ENCODE assay signal across 29 cellular contexts in the genomic region with DNA sequence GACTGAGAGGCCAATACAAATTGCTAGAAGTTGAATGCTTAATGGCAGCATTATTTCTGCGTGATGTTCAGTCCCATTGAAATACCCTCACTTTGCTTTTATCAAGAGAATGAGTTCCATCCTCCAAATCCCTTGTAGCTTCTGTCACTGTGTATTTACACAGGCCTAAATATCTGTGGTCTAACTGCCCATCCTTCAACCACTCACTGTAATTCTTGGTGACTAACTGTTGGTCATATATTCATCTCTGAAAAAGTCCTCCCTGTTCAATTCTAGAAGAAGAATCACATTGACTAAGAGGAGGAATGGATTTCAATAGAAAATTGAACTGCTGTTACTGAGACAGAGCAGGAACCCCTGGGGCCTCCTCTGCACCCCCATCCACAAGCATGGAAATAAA.
"Had no signal": no experiment of that assay in that cellular context is flagged by ENCODE, and none has a peak within 500 bp of the region (broad histone marks: within the 10 kb centered on the region; RNA-seq: fewer than 3 reads in every experiment).

No MANE protein-coding gene starts in this region.

- H3K27ac ChIP-seq: body of pancreas, coronary artery, heart right ventricle, left lung, lower lobe of right lung, ovary, suprapubic skin, tibial artery, VCaP had no signal

- H3K4me3 ChIP-seq: body of pancreas, coronary artery, heart right ventricle, left lung, lower lobe of right lung, mucosa of descending colon, ovary, suprapubic skin, tibial artery had no signal

- H3K9me3 Mint-ChIP-seq: naive B cell; stimulated activated memory B cell treated with anti-CD40 and anti-IgM and Interleukin-4, amounts not matched to agents 10 μg/mL and 1 μg/mL and 100 μg/mL, for 72 hours; stimulated activated naive CD8-positive, alpha-beta T cell treated with anti-CD3 and anti-CD28 coated beads, Interleukin-15, amount 100 ng/mL, for 72 hours had no signal

- H3K4me1 Mint-ChIP-seq: stimulated activated naive CD8-positive, alpha-beta T cell treated with anti-CD3 and anti-CD28 coated beads, Interleukin-15, amount 100 ng/mL, for 72 hours had no signal

- H3K4me3 Mint-ChIP-seq: activated naive CD8-positive, alpha-beta T cell; effector memory CD8-positive, alpha-beta T cell; naive B cell; stimulated activated memory B cell treated with anti-CD40 and anti-IgM and Interleukin-4, amounts not matched to agents 10 μg/mL and 1 μg/mL and 100 μg/mL, for 72 hours; stimulated activated naive CD8-positive, alpha-beta T cell treated with anti-CD3 and anti-CD28 coated beads, Interleukin-15, amount 100 ng/mL, for 72 hours had no signal

- H3K27me3 Mint-ChIP-seq: effector memory CD8-positive, alpha-beta T cell; progenitor cell of endocrine pancreas; stimulated activated memory B cell treated with anti-CD40 and anti-IgM and Interleukin-4, amounts not matched to agents 10 μg/mL and 1 μg/mL and 100 μg/mL, for 72 hours had no signal

- H3K4me1 ChIP-seq: body of pancreas, heart right ventricle, left lung, lower lobe of right lung, tibial artery had no signal

- H3K9me3 ChIP-seq: body of pancreas, heart right ventricle, left lung, lower lobe of right lung, mucosa of descending colon, ovary, suprapubic skin, tibial artery had no signal

- H3K27me3 ChIP-seq: body of pancreas, left lung, ovary, suprapubic skin, tibial artery had no signal

- H3K36me3 ChIP-seq: heart right ventricle, left lung, lower lobe of right lung, ovary, suprapubic skin, tibial artery had no signal

- H3K36me3 Mint-ChIP-seq: activated naive CD8-positive, alpha-beta T cell; naive B cell; stimulated activated memory B cell treated with anti-CD40 and anti-IgM and Interleukin-4, amounts not matched to agents 10 μg/mL and 1 μg/mL and 100 μg/mL, for 72 hours had no signal

- H3K27ac Mint-ChIP-seq: activated naive CD8-positive, alpha-beta T cell; effector memory CD8-positive, alpha-beta T cell; naive B cell; progenitor cell of endocrine pancreas; stimulated activated memory B cell treated with anti-CD40 and anti-IgM and Interleukin-4, amounts not matched to agents 10 μg/mL and 1 μg/mL and 100 μg/mL, for 72 hours; stimulated activated naive CD8-positive, alpha-beta T cell treated with anti-CD3 and anti-CD28 coated beads, Interleukin-15, amount 100 ng/mL, for 72 hours had no signal

- FAIRE-seq: endothelial cell of umbilical vein, small intestine had no signal

- DNase-seq: activated CD4-positive, alpha-beta T cell treated with anti-CD3 and anti-CD28 coated beads for 48 hours; activated CD4-positive, alpha-beta T cell treated with anti-CD3 and anti-CD28 coated beads, Interleukin-2, amount 50 U/mL, for 48 hours; activated CD8-positive, alpha-beta memory T cell treated with anti-CD3 and anti-CD28 coated beads for 24 hours; activated effector memory CD4-positive, alpha-beta T cell treated with Interleukin-2 at 50 U/mL for 16 hours; activated naive CD4-positive, alpha-beta T cell treated with Interleukin-2 at 50 U/mL for 16 hours; anterior cingulate cortex; body of pancreas; effector memory CD8-positive, alpha-beta T cell; foreskin fibroblast; heart right ventricle; left lung; lower lobe of right lung; mucosa of descending colon; naive B cell; ovary; retina; small intestine; stimulated activated CD4-positive, alpha-beta T cell treated with anti-CD3 and anti-CD28 coated beads, Interleukin-1b, Interleukin-23, amount 100 ng/mL, for 48 hours; stimulated activated CD4-positive, alpha-beta T cell treated with anti-CD3 and anti-CD28 coated beads, Interleukin-4, amount 100 ng/mL, for 4 hours; stimulated activated CD8-positive, alpha-beta memory T cell treated with anti-CD3 and anti-CD28 coated beads, Interleukin-4, amount 100 ng/mL, for 48 hours; stimulated activated naive CD8-positive, alpha-beta T cell treated with anti-CD3 and anti-CD28 coated beads, Interleukin-15, amount 100 ng/mL, for 72 hours; tibial artery had no signal
